ENCODE assay signal across 2 cellular contexts in genomic region chr1:204146309-204146708, GRCh38.
TF ChIP-seq lines count a peak whose summit lies in the region.

No MANE protein-coding gene starts in this region.

TF ChIP-seq in GM23338, 12 proteins besides CTCF, POLR2A, EP300 and RAD21:
- no peak for TF ChIP-seq CREB1 (CRISPR knock-in tag; IDR thresholded peaks at IDR 0.05; ENCODE audit: low read depth)
- no peak for TF ChIP-seq STAT1 (IDR thresholded peaks at IDR 0.05; ENCODE audit: unreplicated experiment)
- TF ChIP-seq POLR2AphosphoS5 (IDR thresholded peaks at IDR 0.05; ENCODE audit: low read depth) = no peak
- TF ChIP-seq ZNF331 (CRISPR knock-in tag; IDR thresholded peaks at IDR 0.05; ENCODE audit: low read depth) = no peak
- TF ChIP-seq ETS1 (IDR thresholded peaks at IDR 0.05) = no peak
- TF ChIP-seq ZNF114 (CRISPR knock-in tag; IDR thresholded peaks at IDR 0.05) = no peak
- no peak for TF ChIP-seq EZH2 (IDR thresholded peaks at IDR 0.05; ENCODE audit: low read depth, unreplicated experiment)
- no peak for TF ChIP-seq EZH2phosphoT487 (IDR thresholded peaks at IDR 0.05; ENCODE audit: unreplicated experiment)
- TF ChIP-seq JUNB (IDR thresholded peaks at IDR 0.05; ENCODE audit: unreplicated experiment) = no peak

TF ChIP-seq in H1, 55 proteins besides CTCF, POLR2A, EP300 and RAD21:
- TF ChIP-seq ATF3 (IDR thresholded peaks at IDR 0.05; ENCODE audit: insufficient read depth, low read depth, low read length) = no peak
- TF ChIP-seq POLR2AphosphoS5 (IDR thresholded peaks at IDR 0.05; ENCODE audit: low read depth, low read length) = no peak
- no peak for TF ChIP-seq CHD1 (IDR thresholded peaks at IDR 0.05; ENCODE audit: low read depth, low read length)
- no peak for TF ChIP-seq RBBP5 (IDR thresholded peaks at IDR 0.05; ENCODE audit: borderline replicate concordance, low read depth, low read length)
- no peak for TF ChIP-seq SP4 (IDR thresholded peaks at IDR 0.05; ENCODE audit: low read length)
